ENCODE assay signal across 1 cellular context in genomic region chr13:99970761-99971575, GRCh38.
A peak's percentile ranks its signal among the peaks of the same experiment; 100 is the strongest.
TF ChIP-seq lines count a peak whose summit lies in the region.

No MANE protein-coding gene starts in this region.

TF ChIP-seq in K562, 482 proteins besides CTCF, POLR2A, EP300 and RAD21 (continued from another document and continues in another):
- TF ChIP-seq, protein P1, sequence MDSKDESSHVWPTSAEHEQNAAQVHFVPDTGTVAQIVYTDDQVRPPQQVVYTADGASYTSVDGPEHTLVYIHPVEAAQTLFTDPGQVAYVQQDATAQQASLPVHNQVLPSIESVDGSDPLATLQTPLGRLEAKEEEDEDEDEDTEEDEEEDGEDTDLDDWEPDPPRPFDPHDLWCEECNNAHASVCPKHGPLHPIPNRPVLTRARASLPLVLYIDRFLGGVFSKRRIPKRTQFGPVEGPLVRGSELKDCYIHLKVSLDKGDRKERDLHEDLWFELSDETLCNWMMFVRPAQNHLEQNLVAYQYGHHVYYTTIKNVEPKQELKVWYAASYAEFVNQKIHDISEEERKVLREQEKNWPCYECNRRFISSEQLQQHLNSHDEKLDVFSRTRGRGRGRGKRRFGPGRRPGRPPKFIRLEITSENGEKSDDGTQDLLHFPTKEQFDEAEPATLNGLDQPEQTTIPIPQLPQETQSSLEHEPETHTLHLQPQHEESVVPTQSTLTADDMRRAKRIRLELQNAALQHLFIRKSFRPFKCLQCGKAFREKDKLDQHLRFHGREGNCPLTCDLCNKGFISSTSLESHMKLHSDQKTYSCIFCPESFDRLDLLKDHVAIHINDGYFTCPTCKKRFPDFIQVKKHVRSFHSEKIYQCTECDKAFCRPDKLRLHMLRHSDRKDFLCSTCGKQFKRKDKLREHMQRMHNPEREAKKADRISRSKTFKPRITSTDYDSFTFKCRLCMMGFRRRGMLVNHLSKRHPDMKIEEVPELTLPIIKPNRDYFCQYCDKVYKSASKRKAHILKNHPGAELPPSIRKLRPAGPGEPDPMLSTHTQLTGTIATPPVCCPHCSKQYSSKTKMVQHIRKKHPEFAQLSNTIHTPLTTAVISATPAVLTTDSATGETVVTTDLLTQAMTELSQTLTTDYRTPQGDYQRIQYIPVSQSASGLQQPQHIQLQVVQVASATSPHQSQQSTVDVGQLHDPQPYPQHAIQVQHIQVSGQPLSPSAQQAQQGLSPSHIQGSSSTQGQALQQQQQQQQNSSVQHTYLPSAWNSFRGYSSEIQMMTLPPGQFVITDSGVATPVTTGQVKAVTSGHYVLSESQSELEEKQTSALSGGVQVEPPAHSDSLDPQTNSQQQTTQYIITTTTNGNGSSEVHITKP (IDR thresholded peaks at IDR 0.05; ENCODE audit: partially characterized antibody): no peak
- TF ChIP-seq FOXA3 (CRISPR knock-in tag; conservative IDR thresholded peaks at IDR 0.05 in 1 of 2, IDR thresholded peaks at IDR 0.05 in 1 of 2) (no peak), SP1 (CRISPR knock-in tag; IDR thresholded peaks at IDR 0.05) (no peak), DDX20 (tag; IDR thresholded peaks at IDR 0.05; ENCODE audit: low read depth) (no peak), ETV1 (tag; conservative IDR thresholded peaks at IDR 0.05; ENCODE audit: low read depth) (no peak), SMARCE1 (IDR thresholded peaks at IDR 0.05) (no peak), ZNF184 (CRISPR knock-in tag; IDR thresholded peaks at IDR 0.05) (no peak), ETV5 (CRISPR knock-in tag; IDR thresholded peaks at IDR 0.05; ENCODE audit: low read depth) (no peak), BRD9 (IDR thresholded peaks at IDR 0.05; ENCODE audit: low read depth, partially characterized antibody) (no peak), ZNF253 (CRISPR knock-in tag; conservative IDR thresholded peaks at IDR 0.05) (no peak), ZNF318 (IDR thresholded peaks at IDR 0.05; ENCODE audit: borderline replicate concordance in 1 of 2, low read depth in 1 of 2) (no peak), BRF2 (IDR thresholded peaks at IDR 0.05; ENCODE audit: borderline replicate concordance, insufficient read depth, insufficient read length) (no peak), MYC (IDR thresholded peaks at IDR 0.05; ENCODE audit: low read depth, low read length) (peak; percentile 81), MYC (CRISPR knock-in tag; IDR thresholded peaks at IDR 0.05; ENCODE audit: borderline replicate concordance, low read depth) (no peak), ZNF263 (CRISPR knock-in tag; IDR thresholded peaks at IDR 0.05; ENCODE audit: borderline replicate concordance) (no peak), ZC3H4 (CRISPR knock-in tag; IDR thresholded peaks at IDR 0.05; ENCODE audit: borderline replicate concordance) (no peak), LEF1 (IDR thresholded peaks at IDR 0.05) (no peak)
- TF ChIP-seq, protein P2, sequence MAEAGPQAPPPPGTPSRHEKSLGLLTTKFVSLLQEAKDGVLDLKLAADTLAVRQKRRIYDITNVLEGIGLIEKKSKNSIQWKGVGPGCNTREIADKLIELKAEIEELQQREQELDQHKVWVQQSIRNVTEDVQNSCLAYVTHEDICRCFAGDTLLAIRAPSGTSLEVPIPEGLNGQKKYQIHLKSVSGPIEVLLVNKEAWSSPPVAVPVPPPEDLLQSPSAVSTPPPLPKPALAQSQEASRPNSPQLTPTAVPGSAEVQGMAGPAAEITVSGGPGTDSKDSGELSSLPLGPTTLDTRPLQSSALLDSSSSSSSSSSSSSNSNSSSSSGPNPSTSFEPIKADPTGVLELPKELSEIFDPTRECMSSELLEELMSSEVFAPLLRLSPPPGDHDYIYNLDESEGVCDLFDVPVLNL (CRISPR knock-in tag; IDR thresholded peaks at IDR 0.05; ENCODE audit: low read depth): no peak
- TF ChIP-seq, protein P3, sequence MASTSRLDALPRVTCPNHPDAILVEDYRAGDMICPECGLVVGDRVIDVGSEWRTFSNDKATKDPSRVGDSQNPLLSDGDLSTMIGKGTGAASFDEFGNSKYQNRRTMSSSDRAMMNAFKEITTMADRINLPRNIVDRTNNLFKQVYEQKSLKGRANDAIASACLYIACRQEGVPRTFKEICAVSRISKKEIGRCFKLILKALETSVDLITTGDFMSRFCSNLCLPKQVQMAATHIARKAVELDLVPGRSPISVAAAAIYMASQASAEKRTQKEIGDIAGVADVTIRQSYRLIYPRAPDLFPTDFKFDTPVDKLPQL (IDR thresholded peaks at IDR 0.05; ENCODE audit: extremely low read depth, insufficient read length): no peak
- TF ChIP-seq, protein P4, sequence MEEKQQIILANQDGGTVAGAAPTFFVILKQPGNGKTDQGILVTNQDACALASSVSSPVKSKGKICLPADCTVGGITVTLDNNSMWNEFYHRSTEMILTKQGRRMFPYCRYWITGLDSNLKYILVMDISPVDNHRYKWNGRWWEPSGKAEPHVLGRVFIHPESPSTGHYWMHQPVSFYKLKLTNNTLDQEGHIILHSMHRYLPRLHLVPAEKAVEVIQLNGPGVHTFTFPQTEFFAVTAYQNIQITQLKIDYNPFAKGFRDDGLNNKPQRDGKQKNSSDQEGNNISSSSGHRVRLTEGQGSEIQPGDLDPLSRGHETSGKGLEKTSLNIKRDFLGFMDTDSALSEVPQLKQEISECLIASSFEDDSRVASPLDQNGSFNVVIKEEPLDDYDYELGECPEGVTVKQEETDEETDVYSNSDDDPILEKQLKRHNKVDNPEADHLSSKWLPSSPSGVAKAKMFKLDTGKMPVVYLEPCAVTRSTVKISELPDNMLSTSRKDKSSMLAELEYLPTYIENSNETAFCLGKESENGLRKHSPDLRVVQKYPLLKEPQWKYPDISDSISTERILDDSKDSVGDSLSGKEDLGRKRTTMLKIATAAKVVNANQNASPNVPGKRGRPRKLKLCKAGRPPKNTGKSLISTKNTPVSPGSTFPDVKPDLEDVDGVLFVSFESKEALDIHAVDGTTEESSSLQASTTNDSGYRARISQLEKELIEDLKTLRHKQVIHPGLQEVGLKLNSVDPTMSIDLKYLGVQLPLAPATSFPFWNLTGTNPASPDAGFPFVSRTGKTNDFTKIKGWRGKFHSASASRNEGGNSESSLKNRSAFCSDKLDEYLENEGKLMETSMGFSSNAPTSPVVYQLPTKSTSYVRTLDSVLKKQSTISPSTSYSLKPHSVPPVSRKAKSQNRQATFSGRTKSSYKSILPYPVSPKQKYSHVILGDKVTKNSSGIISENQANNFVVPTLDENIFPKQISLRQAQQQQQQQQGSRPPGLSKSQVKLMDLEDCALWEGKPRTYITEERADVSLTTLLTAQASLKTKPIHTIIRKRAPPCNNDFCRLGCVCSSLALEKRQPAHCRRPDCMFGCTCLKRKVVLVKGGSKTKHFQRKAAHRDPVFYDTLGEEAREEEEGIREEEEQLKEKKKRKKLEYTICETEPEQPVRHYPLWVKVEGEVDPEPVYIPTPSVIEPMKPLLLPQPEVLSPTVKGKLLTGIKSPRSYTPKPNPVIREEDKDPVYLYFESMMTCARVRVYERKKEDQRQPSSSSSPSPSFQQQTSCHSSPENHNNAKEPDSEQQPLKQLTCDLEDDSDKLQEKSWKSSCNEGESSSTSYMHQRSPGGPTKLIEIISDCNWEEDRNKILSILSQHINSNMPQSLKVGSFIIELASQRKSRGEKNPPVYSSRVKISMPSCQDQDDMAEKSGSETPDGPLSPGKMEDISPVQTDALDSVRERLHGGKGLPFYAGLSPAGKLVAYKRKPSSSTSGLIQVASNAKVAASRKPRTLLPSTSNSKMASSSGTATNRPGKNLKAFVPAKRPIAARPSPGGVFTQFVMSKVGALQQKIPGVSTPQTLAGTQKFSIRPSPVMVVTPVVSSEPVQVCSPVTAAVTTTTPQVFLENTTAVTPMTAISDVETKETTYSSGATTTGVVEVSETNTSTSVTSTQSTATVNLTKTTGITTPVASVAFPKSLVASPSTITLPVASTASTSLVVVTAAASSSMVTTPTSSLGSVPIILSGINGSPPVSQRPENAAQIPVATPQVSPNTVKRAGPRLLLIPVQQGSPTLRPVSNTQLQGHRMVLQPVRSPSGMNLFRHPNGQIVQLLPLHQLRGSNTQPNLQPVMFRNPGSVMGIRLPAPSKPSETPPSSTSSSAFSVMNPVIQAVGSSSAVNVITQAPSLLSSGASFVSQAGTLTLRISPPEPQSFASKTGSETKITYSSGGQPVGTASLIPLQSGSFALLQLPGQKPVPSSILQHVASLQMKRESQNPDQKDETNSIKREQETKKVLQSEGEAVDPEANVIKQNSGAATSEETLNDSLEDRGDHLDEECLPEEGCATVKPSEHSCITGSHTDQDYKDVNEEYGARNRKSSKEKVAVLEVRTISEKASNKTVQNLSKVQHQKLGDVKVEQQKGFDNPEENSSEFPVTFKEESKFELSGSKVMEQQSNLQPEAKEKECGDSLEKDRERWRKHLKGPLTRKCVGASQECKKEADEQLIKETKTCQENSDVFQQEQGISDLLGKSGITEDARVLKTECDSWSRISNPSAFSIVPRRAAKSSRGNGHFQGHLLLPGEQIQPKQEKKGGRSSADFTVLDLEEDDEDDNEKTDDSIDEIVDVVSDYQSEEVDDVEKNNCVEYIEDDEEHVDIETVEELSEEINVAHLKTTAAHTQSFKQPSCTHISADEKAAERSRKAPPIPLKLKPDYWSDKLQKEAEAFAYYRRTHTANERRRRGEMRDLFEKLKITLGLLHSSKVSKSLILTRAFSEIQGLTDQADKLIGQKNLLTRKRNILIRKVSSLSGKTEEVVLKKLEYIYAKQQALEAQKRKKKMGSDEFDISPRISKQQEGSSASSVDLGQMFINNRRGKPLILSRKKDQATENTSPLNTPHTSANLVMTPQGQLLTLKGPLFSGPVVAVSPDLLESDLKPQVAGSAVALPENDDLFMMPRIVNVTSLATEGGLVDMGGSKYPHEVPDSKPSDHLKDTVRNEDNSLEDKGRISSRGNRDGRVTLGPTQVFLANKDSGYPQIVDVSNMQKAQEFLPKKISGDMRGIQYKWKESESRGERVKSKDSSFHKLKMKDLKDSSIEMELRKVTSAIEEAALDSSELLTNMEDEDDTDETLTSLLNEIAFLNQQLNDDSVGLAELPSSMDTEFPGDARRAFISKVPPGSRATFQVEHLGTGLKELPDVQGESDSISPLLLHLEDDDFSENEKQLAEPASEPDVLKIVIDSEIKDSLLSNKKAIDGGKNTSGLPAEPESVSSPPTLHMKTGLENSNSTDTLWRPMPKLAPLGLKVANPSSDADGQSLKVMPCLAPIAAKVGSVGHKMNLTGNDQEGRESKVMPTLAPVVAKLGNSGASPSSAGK (IDR thresholded peaks at IDR 0.05): peak; percentile 61; the same call in 1 of the 2 replicates
